8 cellular contexts compared by ENCODE assay signal in genomic region chr7:27155816-27156507, GRCh38. TPM values are rescaled to one million over a fixed set of nuclear protein-coding genes. Genes with fewer than 3 reads are reported as not detected.
DNase-seq lines count a peak whose midpoint lies in the region; ATAC-seq and TF ChIP-seq lines count a peak whose summit lies in the region.

No MANE protein-coding gene starts in this region.

- peaks cover 97% of the 10 kb centered on the region for H3K27me3 Mint-ChIP-seq in CD4-positive, alpha-beta T cell
- peaks cover 93% of the 10 kb centered on the region for H3K27me3 Mint-ChIP-seq in central memory CD8-positive, alpha-beta T cell
- H3K27me3 Mint-ChIP-seq in nephron progenitor cell (ENCODE audit: low read depth, poor library complexity): peaks cover 8% of the 10 kb centered on the region

- DNase-seq in CD4-positive, alpha-beta T cell: peak in 1 of 10 experiments; percentile 40
- DNase-seq in KBM-7: peak; percentile 74
- DNase-seq in central memory CD8-positive, alpha-beta T cell (ENCODE audit: low spot score in 2 of 2): no peak
- peak; percentile 59 for DNase-seq in nephron progenitor cell
- DNase-seq in SKM-1 treated with dmso at 0.1 percent for 144 hours (lab: John Stamatoyannopoulos, UW; ENCODE audit: unreplicated experiment): no peak
- no peak for DNase-seq in NCI-H69 (lab: John Stamatoyannopoulos, UW)

- no peaks in the 10 kb centered on the region for H3K9me3 ChIP-seq in CD4-positive, alpha-beta T cell (ENCODE audit: control insufficient read depth, low read length)

- no peaks in the 10 kb centered on the region for H3K36me3 Mint-ChIP-seq in CD4-positive, alpha-beta T cell (ENCODE audit: low read depth)
- H3K36me3 Mint-ChIP-seq in central memory CD8-positive, alpha-beta T cell (ENCODE audit: insufficient read depth): peaks cover 36% of the 10 kb centered on the region
- H3K36me3 Mint-ChIP-seq in nephron progenitor cell (ENCODE audit: low read depth): peaks cover 38% of the 10 kb centered on the region

- no peaks in the 10 kb centered on the region for H3K9me3 Mint-ChIP-seq in CD4-positive, alpha-beta T cell
- no peaks in the 10 kb centered on the region for H3K9me3 Mint-ChIP-seq in central memory CD8-positive, alpha-beta T cell
- H3K9me3 Mint-ChIP-seq in nephron progenitor cell: peaks cover 4% of the 10 kb centered on the region

- peaks cover 98% of the 10 kb centered on the region for H3K27me3 ChIP-seq in CD4-positive, alpha-beta T cell (ENCODE audit: control insufficient read depth, insufficient read depth, low read length)

- no peak overlapping the region for H3K27ac ChIP-seq in CD4-positive, alpha-beta T cell (ENCODE audit: low read depth, low read length)

- ATAC-seq in CD4-positive, alpha-beta T cell (ENCODE audit: poor library complexity): peak; percentile 8
- ATAC-seq in central memory CD8-positive, alpha-beta T cell (replicated peaks; ENCODE audit: extremely low read depth, poor library complexity, severe bottlenecking): no peak
- ATAC-seq in GM19452 (IDR thresholded peaks at IDR 0.05; ENCODE audit: unreplicated experiment) (no peak), HG03196 (IDR thresholded peaks at IDR 0.05; ENCODE audit: unreplicated experiment) (no peak)

- intact Hi-C loops in CD4-positive, alpha-beta T cell (cut with DNase I, micrococcal nuclease): loop anchor here in 1 of 2 experiments (1.0 to 5.0 kb wide), 2 partner anchors 954 to 1295 kb away; partner anchors contain the start of genes CBX3 and HNRNPA2B1

- peak overlapping the region; percentile 71 for H3K27ac Mint-ChIP-seq in CD4-positive, alpha-beta T cell
- peak overlapping the region; percentile 79 for H3K27ac Mint-ChIP-seq in central memory CD8-positive, alpha-beta T cell (ENCODE audit: low read depth)
- peak overlapping the region; percentile 99 for H3K27ac Mint-ChIP-seq in nephron progenitor cell

- CTCF ChIA-PET in CD4-positive, alpha-beta T cell (lab: Charles Lee): interaction anchor here (1.1 kb wide), 1 partner anchor 1263 kb away, joined by 3 read pairs; no protein-coding TSS in a partner anchor

- in situ Hi-C loops in KBM-7 (cut with MboI; ENCODE audit: low pct_unique_long_range_greater_than_20kb, low sequenced_read_pairs): loop anchor here (10.0 to 25.0 kb wide), 2 partner anchors 301 to 1294 kb away; no protein-coding TSS in a partner anchor

- POLR2A ChIA-PET in CD4-positive, alpha-beta T cell (lab: Charles Lee): no interaction called here

- TF ChIP-seq CTCF in CD4-positive, alpha-beta T cell (IDR thresholded peaks at IDR 0.05): no peak
- TF ChIP-seq CTCF in nephron progenitor cell (IDR thresholded peaks at IDR 0.05): no peak

- peak overlapping the region; percentile 59 for H3K4me3 Mint-ChIP-seq in CD4-positive, alpha-beta T cell
- peak overlapping the region; percentile 58 for H3K4me3 Mint-ChIP-seq in central memory CD8-positive, alpha-beta T cell
- peak overlapping the region; percentile 97 for H3K4me3 Mint-ChIP-seq in nephron progenitor cell

- peaks cover 73% of the 10 kb centered on the region for H3K4me1 Mint-ChIP-seq in CD4-positive, alpha-beta T cell (ENCODE audit: low read depth)
- H3K4me1 Mint-ChIP-seq in central memory CD8-positive, alpha-beta T cell: peaks cover 55% of the 10 kb centered on the region
- peaks cover 48% of the 10 kb centered on the region for H3K4me1 Mint-ChIP-seq in nephron progenitor cell

RNA-seq across cellular contexts. Expression of gene HOXA7, which starts 0.5 kb away (rescaled TPM):
- total RNA-seq in CD4-positive, alpha-beta T cell: not detected

RNA-seq across cellular contexts. Expression of gene HOXA3, which starts 3.6 kb away (rescaled TPM):
- not detected for total RNA-seq in CD4-positive, alpha-beta T cell

RNA-seq across cellular contexts. Expression of gene HOXA6, which starts 8.4 kb away (rescaled TPM):
- not detected for total RNA-seq in CD4-positive, alpha-beta T cell

RNA-seq across cellular contexts. Expression of gene HOXA9, which starts 9.4 kb away (rescaled TPM):
- not detected for total RNA-seq in CD4-positive, alpha-beta T cell

RNA-seq across cellular contexts. Expression of gene HOXA5, which starts 12.5 kb away (rescaled TPM):
- total RNA-seq in CD4-positive, alpha-beta T cell: not detected

Comparison
In these comparisons a context has a peak if more than half of its experiments do, and no peak if none do; other contexts are left out.
1. DNase-seq: peak in KBM-7 (single experiment) and nephron progenitor cell (single experiment); none in central memory CD8-positive, alpha-beta T cell (0 of 2), SKM-1 treated with dmso at 0.1 percent for 144 hours (single experiment) and NCI-H69 (single experiment).
2. Peak in every context shown above with its lines, with median percentiles within 50 percentile points of each other: H3K27ac Mint-ChIP-seq and H3K4me3 Mint-ChIP-seq.